14 cellular contexts compared by ENCODE assay signal in genomic region chr21:25215698-25216384, GRCh38.
DNase-seq lines count a peak whose midpoint lies in the region; ATAC-seq and TF ChIP-seq lines count a peak whose summit lies in the region.
"Had no signal": no experiment of that assay in that cellular context is flagged by ENCODE, and none has a peak within 500 bp of the region (broad histone marks: within the 10 kb centered on the region; RNA-seq: fewer than 3 reads in every experiment).

No MANE protein-coding gene starts in this region.

- ATAC-seq in GM19397 (IDR thresholded peaks at IDR 0.05; ENCODE audit: unreplicated experiment) (peak; percentile 96), HG02798 (IDR thresholded peaks at IDR 0.05; ENCODE audit: poor library complexity, unreplicated experiment) (peak; percentile 96), HG03457 (IDR thresholded peaks at IDR 0.05; ENCODE audit: unreplicated experiment) (peak; percentile 96)
- ATAC-seq in activated CD4-positive, alpha-beta T cell treated with anti-CD3 and anti-CD28 coated beads for 36 hours, result no peak
- ATAC-seq: SK-N-SH treated with all-trans-retinoic acid at 6 μM for 48 hours had no signal

- POLR2A ChIA-PET in activated CD4-positive, alpha-beta T cell treated with anti-CD3 and anti-CD28 coated beads for 36 hours (lab: Charles Lee), result no interaction called here

- H3K27me3 ChIP-seq in esophagus squamous epithelium, result no peaks in the 10 kb centered on the region
- H3K27me3 ChIP-seq: hepatocyte, transverse colon had no signal

- H3K27ac ChIP-seq in esophagus squamous epithelium, result no peak overlapping the region
- H3K27ac ChIP-seq: hepatocyte, transverse colon had no signal

- DNase-seq in GM12865 (ENCODE audit: low read depth), result peak; percentile 64
- DNase-seq in SK-N-DZ (ENCODE audit: low spot score), result no peak
- DNase-seq in activated CD8-positive, alpha-beta memory T cell treated with anti-CD3 and anti-CD28 coated beads, Interleukin-2, amount 50 U/mL, for 48 hours, result no peak
- no peak for DNase-seq in esophagus squamous epithelium (lab: John Stamatoyannopoulos, UW)
- DNase-seq in activated CD4-positive, alpha-beta T cell treated with anti-CD3 and anti-CD28 coated beads for 36 hours, result no peak
- DNase-seq: endodermal cell, mesendoderm, NCI-H69, transverse colon had no signal

- H3K4me3 ChIP-seq in GM12865 (ENCODE audit: low read depth, low read length) (no peak overlapping the region), esophagus squamous epithelium (no peak overlapping the region)
- H3K4me3 ChIP-seq: hepatocyte, transverse colon had no signal

- no peak overlapping the region for H3K27ac Mint-ChIP-seq in activated CD4-positive, alpha-beta T cell treated with anti-CD3 and anti-CD28 coated beads for 36 hours
- H3K27ac Mint-ChIP-seq: endodermal cell had no signal

- no peak overlapping the region for H3K4me3 Mint-ChIP-seq in activated CD4-positive, alpha-beta T cell treated with anti-CD3 and anti-CD28 coated beads for 36 hours
- H3K4me3 Mint-ChIP-seq: endodermal cell had no signal

- peaks cover 7% of the 10 kb centered on the region for H3K9me3 Mint-ChIP-seq in activated CD4-positive, alpha-beta T cell treated with anti-CD3 and anti-CD28 coated beads for 36 hours (ENCODE audit: low read depth)

- peaks cover 0 to 3% (median 0%) of the 10 kb centered on the region in 3 donors for H3K9me3 ChIP-seq in esophagus squamous epithelium

- H3K36me3 ChIP-seq in esophagus squamous epithelium, result no peaks in the 10 kb centered on the region
- H3K36me3 ChIP-seq: transverse colon had no signal

- 39 to 72% methylated on average over 2 of the region's 2 CpGs for WGBS in esophagus squamous epithelium, 2 donors

- no peaks in the 10 kb centered on the region for H3K36me3 Mint-ChIP-seq in activated CD4-positive, alpha-beta T cell treated with anti-CD3 and anti-CD28 coated beads for 36 hours (ENCODE audit: low read depth)

- intact Hi-C loops in esophagus squamous epithelium (cut with DNase I), result no loop called here
- intact Hi-C loops in activated CD4-positive, alpha-beta T cell treated with anti-CD3 and anti-CD28 coated beads for 36 hours (cut with DNase I, micrococcal nuclease), result no loop called here

- no peaks in the 10 kb centered on the region for H3K27me3 Mint-ChIP-seq in activated CD4-positive, alpha-beta T cell treated with anti-CD3 and anti-CD28 coated beads for 36 hours

- no peaks in the 10 kb centered on the region for H3K4me1 Mint-ChIP-seq in activated CD4-positive, alpha-beta T cell treated with anti-CD3 and anti-CD28 coated beads for 36 hours
- H3K4me1 Mint-ChIP-seq: endodermal cell had no signal

- CTCF ChIA-PET in activated CD4-positive, alpha-beta T cell treated with anti-CD3 and anti-CD28 coated beads for 36 hours (lab: Charles Lee), result no interaction called here

- H3K4me1 ChIP-seq in esophagus squamous epithelium, result no peaks in the 10 kb centered on the region
- H3K4me1 ChIP-seq: transverse colon had no signal

- no peak for TF ChIP-seq POLR2A in esophagus squamous epithelium (IDR thresholded peaks at IDR 0.05)

- no peak for TF ChIP-seq CTCF in GM12865 (IDR thresholded peaks at IDR 0.05; ENCODE audit: insufficient read depth, low read depth, low read length, missing control alignments)
- no peak for TF ChIP-seq CTCF in esophagus squamous epithelium (IDR thresholded peaks at IDR 0.05)
